1 cellular context compared by ENCODE assay signal in the genomic region with DNA sequence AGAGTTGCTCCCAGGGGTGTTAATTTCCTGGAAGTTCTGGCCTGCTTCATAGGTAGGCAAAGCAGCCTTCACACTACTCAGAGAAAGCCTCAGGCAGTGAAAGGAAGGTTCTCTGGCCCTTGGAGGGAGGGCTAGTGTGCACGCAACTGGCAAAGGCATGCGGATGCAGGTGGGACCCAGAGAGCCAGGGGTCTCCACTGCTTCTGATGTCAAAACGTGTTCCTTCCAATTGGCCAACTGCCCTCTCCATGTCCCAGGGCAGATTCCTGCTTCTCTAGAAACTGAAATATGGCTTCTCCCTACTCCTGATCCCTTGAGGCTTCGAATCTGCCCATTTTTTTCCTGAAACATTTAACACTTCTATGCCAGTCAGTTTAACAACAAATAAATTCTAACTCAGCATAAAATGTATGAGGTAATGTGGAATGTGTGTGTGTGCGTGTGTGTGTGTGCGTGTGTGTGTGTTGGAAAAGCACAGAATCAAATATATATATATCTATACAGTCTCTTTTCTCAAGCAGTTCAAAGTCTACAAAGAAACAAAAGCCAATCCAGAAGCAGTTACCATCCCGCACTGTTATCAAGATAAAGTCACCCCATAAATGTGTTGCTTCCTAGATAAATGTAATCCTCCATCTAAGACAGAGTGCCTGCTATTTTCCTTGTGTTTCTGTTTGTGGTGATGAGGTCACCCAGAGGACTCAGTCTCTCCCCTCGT.
TF ChIP-seq lines count a peak whose summit lies in the region.

No MANE protein-coding gene starts in this region.

TF ChIP-seq in H1, 55 proteins besides CTCF, POLR2A, EP300 and RAD21:
- TF ChIP-seq KDM1A (IDR thresholded peaks at IDR 0.05; ENCODE audit: borderline replicate concordance, low read length), result no peak
- TF ChIP-seq NRF1 (IDR thresholded peaks at IDR 0.05; ENCODE audit: low read depth, low read length), result no peak
- no peak for TF ChIP-seq TAF1 (IDR thresholded peaks at IDR 0.05; ENCODE audit: low read depth, low read length)
- TF ChIP-seq TCF12 (IDR thresholded peaks at IDR 0.05; ENCODE audit: low read depth, low read length), result no peak
- no peak for TF ChIP-seq TAF7 (optimal IDR thresholded peaks at IDR 0.05; ENCODE audit: borderline replicate concordance, low read depth, low read length)
- no peak for TF ChIP-seq EGR1 (IDR thresholded peaks at IDR 0.05; ENCODE audit: borderline replicate concordance, low read depth, low read length)
- TF ChIP-seq CBX8 (IDR thresholded peaks at IDR 0.05; ENCODE audit: borderline replicate concordance, low read depth, low read length), result no peak
- no peak for TF ChIP-seq GTF2F1 (IDR thresholded peaks at IDR 0.05; ENCODE audit: borderline replicate concordance, low read depth, low read length)
- TF ChIP-seq, protein P1, sequence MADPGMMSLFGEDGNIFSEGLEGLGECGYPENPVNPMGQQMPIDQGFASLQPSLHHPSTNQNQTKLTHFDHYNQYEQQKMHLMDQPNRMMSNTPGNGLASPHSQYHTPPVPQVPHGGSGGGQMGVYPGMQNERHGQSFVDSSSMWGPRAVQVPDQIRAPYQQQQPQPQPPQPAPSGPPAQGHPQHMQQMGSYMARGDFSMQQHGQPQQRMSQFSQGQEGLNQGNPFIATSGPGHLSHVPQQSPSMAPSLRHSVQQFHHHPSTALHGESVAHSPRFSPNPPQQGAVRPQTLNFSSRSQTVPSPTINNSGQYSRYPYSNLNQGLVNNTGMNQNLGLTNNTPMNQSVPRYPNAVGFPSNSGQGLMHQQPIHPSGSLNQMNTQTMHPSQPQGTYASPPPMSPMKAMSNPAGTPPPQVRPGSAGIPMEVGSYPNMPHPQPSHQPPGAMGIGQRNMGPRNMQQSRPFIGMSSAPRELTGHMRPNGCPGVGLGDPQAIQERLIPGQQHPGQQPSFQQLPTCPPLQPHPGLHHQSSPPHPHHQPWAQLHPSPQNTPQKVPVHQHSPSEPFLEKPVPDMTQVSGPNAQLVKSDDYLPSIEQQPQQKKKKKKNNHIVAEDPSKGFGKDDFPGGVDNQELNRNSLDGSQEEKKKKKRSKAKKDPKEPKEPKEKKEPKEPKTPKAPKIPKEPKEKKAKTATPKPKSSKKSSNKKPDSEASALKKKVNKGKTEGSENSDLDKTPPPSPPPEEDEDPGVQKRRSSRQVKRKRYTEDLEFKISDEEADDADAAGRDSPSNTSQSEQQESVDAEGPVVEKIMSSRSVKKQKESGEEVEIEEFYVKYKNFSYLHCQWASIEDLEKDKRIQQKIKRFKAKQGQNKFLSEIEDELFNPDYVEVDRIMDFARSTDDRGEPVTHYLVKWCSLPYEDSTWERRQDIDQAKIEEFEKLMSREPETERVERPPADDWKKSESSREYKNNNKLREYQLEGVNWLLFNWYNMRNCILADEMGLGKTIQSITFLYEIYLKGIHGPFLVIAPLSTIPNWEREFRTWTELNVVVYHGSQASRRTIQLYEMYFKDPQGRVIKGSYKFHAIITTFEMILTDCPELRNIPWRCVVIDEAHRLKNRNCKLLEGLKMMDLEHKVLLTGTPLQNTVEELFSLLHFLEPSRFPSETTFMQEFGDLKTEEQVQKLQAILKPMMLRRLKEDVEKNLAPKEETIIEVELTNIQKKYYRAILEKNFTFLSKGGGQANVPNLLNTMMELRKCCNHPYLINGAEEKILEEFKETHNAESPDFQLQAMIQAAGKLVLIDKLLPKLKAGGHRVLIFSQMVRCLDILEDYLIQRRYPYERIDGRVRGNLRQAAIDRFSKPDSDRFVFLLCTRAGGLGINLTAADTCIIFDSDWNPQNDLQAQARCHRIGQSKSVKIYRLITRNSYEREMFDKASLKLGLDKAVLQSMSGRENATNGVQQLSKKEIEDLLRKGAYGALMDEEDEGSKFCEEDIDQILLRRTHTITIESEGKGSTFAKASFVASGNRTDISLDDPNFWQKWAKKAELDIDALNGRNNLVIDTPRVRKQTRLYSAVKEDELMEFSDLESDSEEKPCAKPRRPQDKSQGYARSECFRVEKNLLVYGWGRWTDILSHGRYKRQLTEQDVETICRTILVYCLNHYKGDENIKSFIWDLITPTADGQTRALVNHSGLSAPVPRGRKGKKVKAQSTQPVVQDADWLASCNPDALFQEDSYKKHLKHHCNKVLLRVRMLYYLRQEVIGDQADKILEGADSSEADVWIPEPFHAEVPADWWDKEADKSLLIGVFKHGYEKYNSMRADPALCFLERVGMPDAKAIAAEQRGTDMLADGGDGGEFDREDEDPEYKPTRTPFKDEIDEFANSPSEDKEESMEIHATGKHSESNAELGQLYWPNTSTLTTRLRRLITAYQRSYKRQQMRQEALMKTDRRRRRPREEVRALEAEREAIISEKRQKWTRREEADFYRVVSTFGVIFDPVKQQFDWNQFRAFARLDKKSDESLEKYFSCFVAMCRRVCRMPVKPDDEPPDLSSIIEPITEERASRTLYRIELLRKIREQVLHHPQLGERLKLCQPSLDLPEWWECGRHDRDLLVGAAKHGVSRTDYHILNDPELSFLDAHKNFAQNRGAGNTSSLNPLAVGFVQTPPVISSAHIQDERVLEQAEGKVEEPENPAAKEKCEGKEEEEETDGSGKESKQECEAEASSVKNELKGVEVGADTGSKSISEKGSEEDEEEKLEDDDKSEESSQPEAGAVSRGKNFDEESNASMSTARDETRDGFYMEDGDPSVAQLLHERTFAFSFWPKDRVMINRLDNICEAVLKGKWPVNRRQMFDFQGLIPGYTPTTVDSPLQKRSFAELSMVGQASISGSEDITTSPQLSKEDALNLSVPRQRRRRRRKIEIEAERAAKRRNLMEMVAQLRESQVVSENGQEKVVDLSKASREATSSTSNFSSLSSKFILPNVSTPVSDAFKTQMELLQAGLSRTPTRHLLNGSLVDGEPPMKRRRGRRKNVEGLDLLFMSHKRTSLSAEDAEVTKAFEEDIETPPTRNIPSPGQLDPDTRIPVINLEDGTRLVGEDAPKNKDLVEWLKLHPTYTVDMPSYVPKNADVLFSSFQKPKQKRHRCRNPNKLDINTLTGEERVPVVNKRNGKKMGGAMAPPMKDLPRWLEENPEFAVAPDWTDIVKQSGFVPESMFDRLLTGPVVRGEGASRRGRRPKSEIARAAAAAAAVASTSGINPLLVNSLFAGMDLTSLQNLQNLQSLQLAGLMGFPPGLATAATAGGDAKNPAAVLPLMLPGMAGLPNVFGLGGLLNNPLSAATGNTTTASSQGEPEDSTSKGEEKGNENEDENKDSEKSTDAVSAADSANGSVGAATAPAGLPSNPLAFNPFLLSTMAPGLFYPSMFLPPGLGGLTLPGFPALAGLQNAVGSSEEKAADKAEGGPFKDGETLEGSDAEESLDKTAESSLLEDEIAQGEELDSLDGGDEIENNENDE (IDR thresholded peaks at IDR 0.05; ENCODE audit: insufficient replicate concordance, low read length), result no peak
- TF ChIP-seq HDAC6 (IDR thresholded peaks at IDR 0.05; ENCODE audit: low read depth, low read length), result no peak
- TF ChIP-seq CREB1 (IDR thresholded peaks at IDR 0.05), result no peak
